Comparison of ENCODE assay signal across 10 cellular contexts in genomic region chr9:119004618-119004990, GRCh38.
DNase-seq lines count a peak whose midpoint lies in the region; ATAC-seq lines count a peak whose summit lies in the region.
"Had no signal": no experiment of that assay in that cellular context is flagged by ENCODE, and none has a peak within 500 bp of the region (broad histone marks: within the 10 kb centered on the region; RNA-seq: fewer than 3 reads in every experiment).

No MANE protein-coding gene starts in this region.

- peak overlapping the region; percentile 72 for H3K4me2 ChIP-seq in GM23248 (ENCODE audit: unreplicated experiment)
- H3K4me2 ChIP-seq in skeletal muscle satellite cell (ENCODE audit: low read length): peak overlapping the region; percentile 67

- H3K27me3 Mint-ChIP-seq in activated CD4-positive, alpha-beta memory T cell treated with anti-CD3 and anti-CD28 coated beads, Interleukin-2, amount 10 ng/mL, durations not matched to agents 7 days and 5 days: no peaks in the 10 kb centered on the region
- no peaks in the 10 kb centered on the region for H3K27me3 Mint-ChIP-seq in activated T-cell treated with anti-CD3 and anti-CD28 coated beads, Interleukin-2, amount 50 U/mL, for 24 hours

- no peaks in the 10 kb centered on the region for H3K4me1 Mint-ChIP-seq in activated CD4-positive, alpha-beta memory T cell treated with anti-CD3 and anti-CD28 coated beads, Interleukin-2, amount 10 ng/mL, durations not matched to agents 7 days and 5 days
- no peaks in the 10 kb centered on the region for H3K4me1 Mint-ChIP-seq in activated T-cell treated with anti-CD3 and anti-CD28 coated beads, Interleukin-2, amount 50 U/mL, for 24 hours (ENCODE audit: low read depth)

- H3K9ac ChIP-seq in GM23248 (peak overlapping the region; percentile 69), skeletal muscle satellite cell (ENCODE audit: low read depth, low read length) (peak overlapping the region; percentile 70)

- peaks cover 9% of the 10 kb centered on the region for H3K9me3 Mint-ChIP-seq in activated CD4-positive, alpha-beta memory T cell treated with anti-CD3 and anti-CD28 coated beads, Interleukin-2, amount 10 ng/mL, durations not matched to agents 7 days and 5 days
- peaks cover 6% of the 10 kb centered on the region for H3K9me3 Mint-ChIP-seq in activated T-cell treated with anti-CD3 and anti-CD28 coated beads, Interleukin-2, amount 50 U/mL, for 24 hours

- no peak overlapping the region for H3K27ac Mint-ChIP-seq in activated CD4-positive, alpha-beta memory T cell treated with anti-CD3 and anti-CD28 coated beads, Interleukin-2, amount 10 ng/mL, durations not matched to agents 7 days and 5 days
- H3K27ac Mint-ChIP-seq in activated T-cell treated with anti-CD3 and anti-CD28 coated beads, Interleukin-2, amount 50 U/mL, for 24 hours: no peak overlapping the region

- H3K4me3 ChIP-seq in GM23248 (peak overlapping the region; percentile 28), skeletal muscle satellite cell (ENCODE audit: low read length) (peak overlapping the region; percentile 25)

- no peaks in the 10 kb centered on the region for H3K36me3 Mint-ChIP-seq in activated CD4-positive, alpha-beta memory T cell treated with anti-CD3 and anti-CD28 coated beads, Interleukin-2, amount 10 ng/mL, durations not matched to agents 7 days and 5 days (ENCODE audit: low read depth)
- no peaks in the 10 kb centered on the region for H3K36me3 Mint-ChIP-seq in activated T-cell treated with anti-CD3 and anti-CD28 coated beads, Interleukin-2, amount 50 U/mL, for 24 hours (ENCODE audit: low read depth)

- H3K36me3 ChIP-seq in GM23248 (ENCODE audit: low read depth) (no peaks in the 10 kb centered on the region), skeletal muscle satellite cell (ENCODE audit: insufficient read depth, low read length) (no peaks in the 10 kb centered on the region)

- CTCF ChIA-PET in activated CD4-positive, alpha-beta memory T cell treated with anti-CD3 and anti-CD28 coated beads, Interleukin-2, amount 10 ng/mL, durations not matched to agents 7 days and 5 days (lab: Charles Lee): no interaction called here

- H4K20me1 ChIP-seq in GM23248 (ENCODE audit: insufficient read depth): no peaks in the 10 kb centered on the region

- peaks cover 38% of the 10 kb centered on the region for H3F3A ChIP-seq in GM23248 (ENCODE audit: insufficient read depth)

- no peaks in the 10 kb centered on the region for H3K27me3 ChIP-seq in GM23248 (replicated peaks; ENCODE audit: insufficient read depth)
- no peaks in the 10 kb centered on the region for H3K27me3 ChIP-seq in skeletal muscle satellite cell (ENCODE audit: control insufficient read depth, insufficient read depth, low read length)

- no peaks in the 10 kb centered on the region for H3K9me2 ChIP-seq in GM23248 (ENCODE audit: insufficient read depth)

- intact Hi-C loops in left ventricle myocardium superior (cut with micrococcal nuclease): no loop called here

- H3K9me3 ChIP-seq in GM23248 (ENCODE audit: low read depth): no peaks in the 10 kb centered on the region
- H3K9me3 ChIP-seq in skeletal muscle satellite cell (replicated peaks; ENCODE audit: low read length): no peaks in the 10 kb centered on the region

- 39 to 46% methylated on average over 2 of the region's 2 CpGs for WGBS in GM23248 (ENCODE audit: low coverage in 1 of 2, low lambda C conversion rate in 2 of 2, missing lambda C conversion rate in 2 of 2), 2 experiments

- peak overlapping the region; percentile 4; the same call in 1 of the 2 replicates for H2AFZ ChIP-seq in GM23248

- peak overlapping the region; percentile 93 for H3K27ac ChIP-seq in GM23248

- in situ Hi-C loops in GM23248 (cut with MboI): no loop called here

- H3K4me1 ChIP-seq in GM23248 (ENCODE audit: insufficient read depth): peaks cover 39% of the 10 kb centered on the region
- peaks cover 48% of the 10 kb centered on the region for H3K4me1 ChIP-seq in skeletal muscle satellite cell (ENCODE audit: control insufficient read depth, insufficient read depth, low read length)

- ATAC-seq in left ventricle myocardium superior: peak; percentile 95
- no peak for ATAC-seq in GM21723 (IDR thresholded peaks at IDR 0.05; ENCODE audit: unreplicated experiment)
- ATAC-seq: activated CD4-positive, CD25-positive, alpha-beta regulatory T cell treated with anti-CD3 and anti-CD28 coated beads, Interleukin-2, amount 50 U/mL, for 24 hours had no signal

- POLR2A ChIA-PET in activated CD4-positive, alpha-beta memory T cell treated with anti-CD3 and anti-CD28 coated beads, Interleukin-2, amount 10 ng/mL, durations not matched to agents 7 days and 5 days (lab: Charles Lee): no interaction called here

- DNase-seq in GM23248 (peak; percentile 85), astrocyte of the hippocampus (ENCODE audit: low read depth, low spot score) (peak; percentile 85), left ventricle myocardium superior (peak; percentile 49)
- no peak for DNase-seq in activated CD4-positive, alpha-beta T cell treated with anti-CD3 and anti-CD28 coated beads, Interleukin-2, amount 50 U/mL, for 48 hours
- no peak for DNase-seq in activated CD4-positive, alpha-beta memory T cell treated with anti-CD3 and anti-CD28 coated beads, Interleukin-2, amount 10 ng/mL, durations not matched to agents 7 days and 5 days
- no peak for DNase-seq in activated T-cell treated with anti-CD3 and anti-CD28 coated beads, Interleukin-2, amount 50 U/mL, for 24 hours
- DNase-seq: DMS79 had no signal

- no peaks in the 10 kb centered on the region for H3K79me2 ChIP-seq in GM23248 (ENCODE audit: insufficient read depth)

- no peak overlapping the region for H3K4me3 Mint-ChIP-seq in activated CD4-positive, alpha-beta memory T cell treated with anti-CD3 and anti-CD28 coated beads, Interleukin-2, amount 10 ng/mL, durations not matched to agents 7 days and 5 days
- no peak overlapping the region for H3K4me3 Mint-ChIP-seq in activated T-cell treated with anti-CD3 and anti-CD28 coated beads, Interleukin-2, amount 50 U/mL, for 24 hours

Comparison
In these comparisons a context has a peak if more than half of its experiments do, and no peak if none do; other contexts are left out.
1. DNase-seq: peak in GM23248 (single experiment), astrocyte of the hippocampus (single experiment) and left ventricle myocardium superior (single experiment); none in activated CD4-positive, alpha-beta T cell treated with anti-CD3 and anti-CD28 coated beads, Interleukin-2, amount 50 U/mL, for 48 hours (0 of 2), activated CD4-positive, alpha-beta memory T cell treated with anti-CD3 and anti-CD28 coated beads, Interleukin-2, amount 10 ng/mL, durations not matched to agents 7 days and 5 days (single experiment) and activated T-cell treated with anti-CD3 and anti-CD28 coated beads, Interleukin-2, amount 50 U/mL, for 24 hours (single experiment).